Comparison of ENCODE assay signal across 2 cellular contexts in the genomic region with DNA sequence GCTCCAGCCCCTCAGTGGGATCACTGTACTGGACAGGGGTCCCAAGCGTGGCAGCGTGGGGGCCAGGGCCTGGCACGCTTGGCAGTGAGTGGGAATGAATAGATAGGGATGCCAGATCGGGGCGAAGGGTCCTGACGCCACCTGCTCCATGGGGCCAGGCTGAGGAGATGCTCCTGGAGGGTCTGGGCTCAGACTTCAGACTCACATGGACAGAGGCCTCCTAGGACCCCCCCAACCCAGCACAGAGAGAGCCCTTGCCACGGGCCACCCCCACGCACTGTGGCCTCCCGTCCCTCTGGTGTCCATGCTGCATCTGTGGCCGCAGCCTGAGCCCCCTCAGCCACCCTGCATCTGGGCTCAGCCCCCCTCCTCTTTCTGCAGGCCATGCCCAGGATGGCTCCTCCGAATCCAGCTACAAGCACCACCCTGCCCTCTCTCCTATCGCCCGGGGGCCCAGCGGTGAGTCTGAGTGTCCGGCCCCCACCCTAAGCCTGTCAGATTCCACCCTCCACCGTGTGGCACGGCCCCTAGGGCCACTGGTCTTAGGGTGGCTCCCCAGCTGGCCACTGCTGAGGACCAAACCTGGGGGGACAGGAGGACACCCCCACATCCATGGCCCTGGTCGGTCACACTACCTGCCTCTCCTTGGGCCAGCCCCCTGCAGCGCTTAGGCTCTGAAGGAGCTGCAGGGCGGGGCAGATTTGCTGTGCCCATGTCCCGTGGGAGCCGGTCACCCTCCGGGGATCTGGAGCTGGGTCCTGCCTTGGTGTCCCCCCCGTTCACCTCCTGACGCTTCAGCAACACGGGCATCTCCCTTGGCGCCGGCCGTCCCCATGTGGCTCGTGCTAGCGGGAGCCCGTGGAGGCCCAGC.
TF ChIP-seq lines count a peak whose summit lies in the region.

No MANE protein-coding gene starts in this region.

TF ChIP-seq in SK-N-SH, 30 proteins besides CTCF, POLR2A, EP300 and RAD21 (continued from another document):
- TF ChIP-seq, protein P1, sequence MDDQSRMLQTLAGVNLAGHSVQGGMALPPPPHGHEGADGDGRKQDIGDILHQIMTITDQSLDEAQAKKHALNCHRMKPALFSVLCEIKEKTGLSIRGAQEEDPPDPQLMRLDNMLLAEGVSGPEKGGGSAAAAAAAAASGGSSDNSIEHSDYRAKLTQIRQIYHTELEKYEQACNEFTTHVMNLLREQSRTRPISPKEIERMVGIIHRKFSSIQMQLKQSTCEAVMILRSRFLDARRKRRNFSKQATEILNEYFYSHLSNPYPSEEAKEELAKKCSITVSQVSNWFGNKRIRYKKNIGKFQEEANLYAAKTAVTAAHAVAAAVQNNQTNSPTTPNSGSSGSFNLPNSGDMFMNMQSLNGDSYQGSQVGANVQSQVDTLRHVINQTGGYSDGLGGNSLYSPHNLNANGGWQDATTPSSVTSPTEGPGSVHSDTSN (IDR thresholded peaks at IDR 0.05), result no peak
- TF ChIP-seq POLR2AphosphoS5 (IDR thresholded peaks at IDR 0.05; ENCODE audit: low read depth, low read length), result no peak
- no peak for TF ChIP-seq MXI1 (IDR thresholded peaks at IDR 0.05; ENCODE audit: low read depth, low read length)
- TF ChIP-seq CHD2 (IDR thresholded peaks at IDR 0.05; ENCODE audit: low read length, partially characterized antibody), result no peak
- TF ChIP-seq, protein P2, sequence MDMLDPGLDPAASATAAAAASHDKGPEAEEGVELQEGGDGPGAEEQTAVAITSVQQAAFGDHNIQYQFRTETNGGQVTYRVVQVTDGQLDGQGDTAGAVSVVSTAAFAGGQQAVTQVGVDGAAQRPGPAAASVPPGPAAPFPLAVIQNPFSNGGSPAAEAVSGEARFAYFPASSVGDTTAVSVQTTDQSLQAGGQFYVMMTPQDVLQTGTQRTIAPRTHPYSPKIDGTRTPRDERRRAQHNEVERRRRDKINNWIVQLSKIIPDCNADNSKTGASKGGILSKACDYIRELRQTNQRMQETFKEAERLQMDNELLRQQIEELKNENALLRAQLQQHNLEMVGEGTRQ (IDR thresholded peaks at IDR 0.05; ENCODE audit: borderline replicate concordance, low read depth, low read length), result no peak
- no peak for TF ChIP-seq MEF2A (IDR thresholded peaks at IDR 0.05; ENCODE audit: borderline replicate concordance, low read depth)
- TF ChIP-seq NRF1 (IDR thresholded peaks at IDR 0.05; ENCODE audit: low read depth, low read length), result no peak
- TF ChIP-seq GABPA (IDR thresholded peaks at IDR 0.05; ENCODE audit: low read depth), result no peak
- no peak for TF ChIP-seq EZH2phosphoT487 (IDR thresholded peaks at IDR 0.05; ENCODE audit: borderline replicate concordance, low read depth)
- TF ChIP-seq SMC3 (IDR thresholded peaks at IDR 0.05; ENCODE audit: low read depth, low read length), result no peak
- TF ChIP-seq RFX5 (IDR thresholded peaks at IDR 0.05; ENCODE audit: low read length), result no peak
- TF ChIP-seq, protein P3, sequence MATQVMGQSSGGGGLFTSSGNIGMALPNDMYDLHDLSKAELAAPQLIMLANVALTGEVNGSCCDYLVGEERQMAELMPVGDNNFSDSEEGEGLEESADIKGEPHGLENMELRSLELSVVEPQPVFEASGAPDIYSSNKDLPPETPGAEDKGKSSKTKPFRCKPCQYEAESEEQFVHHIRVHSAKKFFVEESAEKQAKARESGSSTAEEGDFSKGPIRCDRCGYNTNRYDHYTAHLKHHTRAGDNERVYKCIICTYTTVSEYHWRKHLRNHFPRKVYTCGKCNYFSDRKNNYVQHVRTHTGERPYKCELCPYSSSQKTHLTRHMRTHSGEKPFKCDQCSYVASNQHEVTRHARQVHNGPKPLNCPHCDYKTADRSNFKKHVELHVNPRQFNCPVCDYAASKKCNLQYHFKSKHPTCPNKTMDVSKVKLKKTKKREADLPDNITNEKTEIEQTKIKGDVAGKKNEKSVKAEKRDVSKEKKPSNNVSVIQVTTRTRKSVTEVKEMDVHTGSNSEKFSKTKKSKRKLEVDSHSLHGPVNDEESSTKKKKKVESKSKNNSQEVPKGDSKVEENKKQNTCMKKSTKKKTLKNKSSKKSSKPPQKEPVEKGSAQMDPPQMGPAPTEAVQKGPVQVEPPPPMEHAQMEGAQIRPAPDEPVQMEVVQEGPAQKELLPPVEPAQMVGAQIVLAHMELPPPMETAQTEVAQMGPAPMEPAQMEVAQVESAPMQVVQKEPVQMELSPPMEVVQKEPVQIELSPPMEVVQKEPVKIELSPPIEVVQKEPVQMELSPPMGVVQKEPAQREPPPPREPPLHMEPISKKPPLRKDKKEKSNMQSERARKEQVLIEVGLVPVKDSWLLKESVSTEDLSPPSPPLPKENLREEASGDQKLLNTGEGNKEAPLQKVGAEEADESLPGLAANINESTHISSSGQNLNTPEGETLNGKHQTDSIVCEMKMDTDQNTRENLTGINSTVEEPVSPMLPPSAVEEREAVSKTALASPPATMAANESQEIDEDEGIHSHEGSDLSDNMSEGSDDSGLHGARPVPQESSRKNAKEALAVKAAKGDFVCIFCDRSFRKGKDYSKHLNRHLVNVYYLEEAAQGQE (IDR thresholded peaks at IDR 0.05; ENCODE audit: low read depth, low read length), result no peak
- TF ChIP-seq, protein P4, sequence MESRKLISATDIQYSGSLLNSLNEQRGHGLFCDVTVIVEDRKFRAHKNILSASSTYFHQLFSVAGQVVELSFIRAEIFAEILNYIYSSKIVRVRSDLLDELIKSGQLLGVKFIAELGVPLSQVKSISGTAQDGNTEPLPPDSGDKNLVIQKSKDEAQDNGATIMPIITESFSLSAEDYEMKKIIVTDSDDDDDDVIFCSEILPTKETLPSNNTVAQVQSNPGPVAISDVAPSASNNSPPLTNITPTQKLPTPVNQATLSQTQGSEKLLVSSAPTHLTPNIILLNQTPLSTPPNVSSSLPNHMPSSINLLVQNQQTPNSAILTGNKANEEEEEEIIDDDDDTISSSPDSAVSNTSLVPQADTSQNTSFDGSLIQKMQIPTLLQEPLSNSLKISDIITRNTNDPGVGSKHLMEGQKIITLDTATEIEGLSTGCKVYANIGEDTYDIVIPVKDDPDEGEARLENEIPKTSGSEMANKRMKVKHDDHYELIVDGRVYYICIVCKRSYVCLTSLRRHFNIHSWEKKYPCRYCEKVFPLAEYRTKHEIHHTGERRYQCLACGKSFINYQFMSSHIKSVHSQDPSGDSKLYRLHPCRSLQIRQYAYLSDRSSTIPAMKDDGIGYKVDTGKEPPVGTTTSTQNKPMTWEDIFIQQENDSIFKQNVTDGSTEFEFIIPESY (IDR thresholded peaks at IDR 0.05; ENCODE audit: borderline replicate concordance, low read depth), result no peak

TF ChIP-seq in SK-N-SH treated with all-trans-retinoic acid at 6 μM for 48 hours, 23 proteins besides CTCF, POLR2A, EP300 and RAD21 (continued from another document):
- TF ChIP-seq, protein P5, sequence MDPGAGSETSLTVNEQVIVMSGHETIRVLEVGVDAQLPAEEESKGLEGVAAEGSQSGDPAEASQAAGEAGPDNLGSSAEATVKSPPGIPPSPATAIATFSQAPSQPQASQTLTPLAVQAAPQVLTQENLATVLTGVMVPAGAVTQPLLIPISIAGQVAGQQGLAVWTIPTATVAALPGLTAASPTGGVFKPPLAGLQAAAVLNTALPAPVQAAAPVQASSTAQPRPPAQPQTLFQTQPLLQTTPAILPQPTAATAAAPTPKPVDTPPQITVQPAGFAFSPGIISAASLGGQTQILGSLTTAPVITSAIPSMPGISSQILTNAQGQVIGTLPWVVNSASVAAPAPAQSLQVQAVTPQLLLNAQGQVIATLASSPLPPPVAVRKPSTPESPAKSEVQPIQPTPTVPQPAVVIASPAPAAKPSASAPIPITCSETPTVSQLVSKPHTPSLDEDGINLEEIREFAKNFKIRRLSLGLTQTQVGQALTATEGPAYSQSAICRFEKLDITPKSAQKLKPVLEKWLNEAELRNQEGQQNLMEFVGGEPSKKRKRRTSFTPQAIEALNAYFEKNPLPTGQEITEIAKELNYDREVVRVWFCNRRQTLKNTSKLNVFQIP (CRISPR knock-in tag; IDR thresholded peaks at IDR 0.05; ENCODE audit: borderline replicate concordance, low read depth), result no peak
- TF ChIP-seq ISL1 (CRISPR knock-in tag; IDR thresholded peaks at IDR 0.05), result no peak
- TF ChIP-seq PPARA (CRISPR knock-in tag; IDR thresholded peaks at IDR 0.05; ENCODE audit: borderline replicate concordance), result no peak
- TF ChIP-seq ZNF565 (CRISPR knock-in tag; conservative IDR thresholded peaks at IDR 0.05; ENCODE audit: low read depth), result no peak
- TF ChIP-seq, protein P6, sequence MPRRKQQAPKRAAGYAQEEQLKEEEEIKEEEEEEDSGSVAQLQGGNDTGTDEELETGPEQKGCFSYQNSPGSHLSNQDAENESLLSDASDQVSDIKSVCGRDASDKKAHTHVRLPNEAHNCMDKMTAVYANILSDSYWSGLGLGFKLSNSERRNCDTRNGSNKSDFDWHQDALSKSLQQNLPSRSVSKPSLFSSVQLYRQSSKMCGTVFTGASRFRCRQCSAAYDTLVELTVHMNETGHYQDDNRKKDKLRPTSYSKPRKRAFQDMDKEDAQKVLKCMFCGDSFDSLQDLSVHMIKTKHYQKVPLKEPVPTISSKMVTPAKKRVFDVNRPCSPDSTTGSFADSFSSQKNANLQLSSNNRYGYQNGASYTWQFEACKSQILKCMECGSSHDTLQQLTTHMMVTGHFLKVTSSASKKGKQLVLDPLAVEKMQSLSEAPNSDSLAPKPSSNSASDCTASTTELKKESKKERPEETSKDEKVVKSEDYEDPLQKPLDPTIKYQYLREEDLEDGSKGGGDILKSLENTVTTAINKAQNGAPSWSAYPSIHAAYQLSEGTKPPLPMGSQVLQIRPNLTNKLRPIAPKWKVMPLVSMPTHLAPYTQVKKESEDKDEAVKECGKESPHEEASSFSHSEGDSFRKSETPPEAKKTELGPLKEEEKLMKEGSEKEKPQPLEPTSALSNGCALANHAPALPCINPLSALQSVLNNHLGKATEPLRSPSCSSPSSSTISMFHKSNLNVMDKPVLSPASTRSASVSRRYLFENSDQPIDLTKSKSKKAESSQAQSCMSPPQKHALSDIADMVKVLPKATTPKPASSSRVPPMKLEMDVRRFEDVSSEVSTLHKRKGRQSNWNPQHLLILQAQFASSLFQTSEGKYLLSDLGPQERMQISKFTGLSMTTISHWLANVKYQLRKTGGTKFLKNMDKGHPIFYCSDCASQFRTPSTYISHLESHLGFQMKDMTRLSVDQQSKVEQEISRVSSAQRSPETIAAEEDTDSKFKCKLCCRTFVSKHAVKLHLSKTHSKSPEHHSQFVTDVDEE (CRISPR knock-in tag; IDR thresholded peaks at IDR 0.05), result no peak
- no peak for TF ChIP-seq RARB (CRISPR knock-in tag; IDR thresholded peaks at IDR 0.05)
- TF ChIP-seq, protein P7, sequence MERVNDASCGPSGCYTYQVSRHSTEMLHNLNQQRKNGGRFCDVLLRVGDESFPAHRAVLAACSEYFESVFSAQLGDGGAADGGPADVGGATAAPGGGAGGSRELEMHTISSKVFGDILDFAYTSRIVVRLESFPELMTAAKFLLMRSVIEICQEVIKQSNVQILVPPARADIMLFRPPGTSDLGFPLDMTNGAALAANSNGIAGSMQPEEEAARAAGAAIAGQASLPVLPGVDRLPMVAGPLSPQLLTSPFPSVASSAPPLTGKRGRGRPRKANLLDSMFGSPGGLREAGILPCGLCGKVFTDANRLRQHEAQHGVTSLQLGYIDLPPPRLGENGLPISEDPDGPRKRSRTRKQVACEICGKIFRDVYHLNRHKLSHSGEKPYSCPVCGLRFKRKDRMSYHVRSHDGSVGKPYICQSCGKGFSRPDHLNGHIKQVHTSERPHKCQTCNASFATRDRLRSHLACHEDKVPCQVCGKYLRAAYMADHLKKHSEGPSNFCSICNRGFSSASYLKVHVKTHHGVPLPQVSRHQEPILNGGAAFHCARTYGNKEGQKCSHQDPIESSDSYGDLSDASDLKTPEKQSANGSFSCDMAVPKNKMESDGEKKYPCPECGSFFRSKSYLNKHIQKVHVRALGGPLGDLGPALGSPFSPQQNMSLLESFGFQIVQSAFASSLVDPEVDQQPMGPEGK (CRISPR knock-in tag; IDR thresholded peaks at IDR 0.05; ENCODE audit: borderline replicate concordance), result no peak
- TF ChIP-seq ESRRG (CRISPR knock-in tag; IDR thresholded peaks at IDR 0.05), result no peak
- no peak for TF ChIP-seq CSDC2 (CRISPR knock-in tag; IDR thresholded peaks at IDR 0.05)
- TF ChIP-seq ZNF8 (CRISPR knock-in tag; IDR thresholded peaks at IDR 0.05), result no peak
